In genomic region chr2:45983213-45983612, GRCh38 we compare ENCODE assay signal across 12 cellular contexts.
DNase-seq lines count a peak whose midpoint lies in the region; ATAC-seq and TF ChIP-seq lines count a peak whose summit lies in the region.
"Had no signal": no experiment of that assay in that cellular context is flagged by ENCODE, and none has a peak within 500 bp of the region (broad histone marks: within the 10 kb centered on the region; RNA-seq: fewer than 3 reads in every experiment).

No MANE protein-coding gene starts in this region.

- no peak overlapping the region for H2AFZ ChIP-seq in mammary epithelial cell (ENCODE audit: low read depth, low read length)

- intact Hi-C loops in mammary epithelial cell (cut with micrococcal nuclease), result no loop called here

- CTCF ChIA-PET in mammary epithelial cell (lab: Charles Lee; ENCODE audit: low non-redundant PET), result no interaction called here

- H3K4me1 ChIP-seq in BLaER1 (peaks cover 51% of the 10 kb centered on the region), lung (ENCODE audit: control insufficient read depth in 2 of 2, insufficient read depth in 2 of 2, low read length in 2 of 2) (peaks cover 0 to 7% of the 10 kb centered on the region in 2 donors), mammary epithelial cell (ENCODE audit: insufficient read depth, low read length) (no peaks in the 10 kb centered on the region)
- H3K4me1 ChIP-seq: BE2C, Caco-2 had no signal

- H3K27me3 ChIP-seq in BLaER1 (no peaks in the 10 kb centered on the region), lung (ENCODE audit: control insufficient read depth, insufficient read depth) (no peaks in the 10 kb centered on the region), mammary epithelial cell (ENCODE audit: insufficient read depth, low read length) (no peaks in the 10 kb centered on the region)
- H3K27me3 ChIP-seq: BE2C had no signal

- H3K36me3 ChIP-seq in BLaER1, result peaks cover 100% of the 10 kb centered on the region
- peaks cover 4 to 13% of the 10 kb centered on the region in 2 donors for H3K36me3 ChIP-seq in lung (ENCODE audit: control insufficient read depth in 2 of 2, insufficient read depth in 2 of 2, low read length in 2 of 2)
- no peaks in the 10 kb centered on the region for H3K36me3 ChIP-seq in mammary epithelial cell (ENCODE audit: insufficient read depth, low read length)

- ATAC-seq in lung (ENCODE audit: insufficient read depth, low FRiP score), result no peak
- ATAC-seq: HepG2 had no signal

- 94 to 95% methylated on average over 7 of the region's 7 CpGs for WGBS in lung, 2 donors
- WGBS in mammary epithelial cell (ENCODE audit: low coverage, missing lambda C conversion rate), result 88% methylated on average over 6 of the region's 7 CpGs

- no TSS peak for BruUV-seq in mammary epithelial cell (replicated peaks; lab: Mats Ljungman, UMichigan)

- DNase-seq in ecto neural progenitor cell (ENCODE audit: low spot score), result peak; percentile 19
- peak; percentile 19 for DNase-seq in lung (ENCODE audit: low spot score)
- peak; percentile 33 for DNase-seq in ureter (ENCODE audit: low spot score)
- no peak for DNase-seq in mammary epithelial cell
- DNase-seq in NCI-H774 (lab: John Stamatoyannopoulos, UW), result no peak
- DNase-seq: BE2C; Caco-2; CD4-positive, alpha-beta T cell; H9 had no signal

- no peaks in the 10 kb centered on the region for H3K79me2 ChIP-seq in mammary epithelial cell (ENCODE audit: insufficient read depth, low read length)

- H3K27ac ChIP-seq in BLaER1 (no peak overlapping the region), lung (ENCODE audit: low read depth in 1 of 2, low read length in 1 of 2) (no peak overlapping the region), mammary epithelial cell (ENCODE audit: insufficient read depth, low read depth, low read length) (no peak overlapping the region)
- H3K27ac ChIP-seq: C4-2B had no signal

- peak overlapping the region; percentile 51; the same call in 1 of the 2 replicates for H3K4me2 ChIP-seq in BLaER1
- no peak overlapping the region for H3K4me2 ChIP-seq in mammary epithelial cell (ENCODE audit: insufficient read depth, low read depth, low read length)

- no peak for TF ChIP-seq CTCF in lung (IDR thresholded peaks at IDR 0.05; ENCODE audit: control extremely low read depth, extremely low read depth)
- TF ChIP-seq CTCF in mammary epithelial cell (conservative IDR thresholded peaks at IDR 0.05 in 1 of 2, IDR thresholded peaks at IDR 0.05 in 1 of 2; ENCODE audit: extremely low read depth in 1 of 2, insufficient read depth in 1 of 2, low read depth in 1 of 2, low read length in 2 of 2), result no peak

- H3K9ac ChIP-seq in BLaER1 (no peak overlapping the region), mammary epithelial cell (ENCODE audit: insufficient read depth, low read length) (no peak overlapping the region)

- H4K20me1 ChIP-seq in BLaER1 (peaks cover 78% of the 10 kb centered on the region), mammary epithelial cell (ENCODE audit: insufficient read depth, low read length) (no peaks in the 10 kb centered on the region)

- H3K4me3 ChIP-seq in BLaER1 (no peak overlapping the region), lung (no peak overlapping the region), mammary epithelial cell (replicated peaks in 1 of 3; ENCODE audit: insufficient read depth in 1 of 3, low read depth in 2 of 3, low read length in 3 of 3) (no peak overlapping the region)

- H3K9me3 ChIP-seq in BLaER1 (no peaks in the 10 kb centered on the region), lung (ENCODE audit: control insufficient read depth in 2 of 2, insufficient read depth in 1 of 2, low read length in 1 of 2) (no peaks in the 10 kb centered on the region), mammary epithelial cell (replicated peaks; ENCODE audit: insufficient read depth, low read length) (no peaks in the 10 kb centered on the region)
- H3K9me3 ChIP-seq: BE2C, Caco-2 had no signal

- in situ Hi-C loops in mammary epithelial cell (cut with MboI; ENCODE audit: low sequenced_read_pairs in 2 of 2), result no loop called here

- dilution Hi-C loops in mammary epithelial cell (cut with HindIII; ENCODE audit: low sequenced_read_pairs), result no loop called here

Comparison
In these comparisons a context has a peak if more than half of its experiments do, and no peak if none do; other contexts are left out.
1. DNase-seq: peak in ecto neural progenitor cell (single experiment), lung (single experiment) and ureter (single experiment); none in mammary epithelial cell (single experiment) and NCI-H774 (single experiment).